ENCODE assay signal across 16 cellular contexts in the genomic region with DNA sequence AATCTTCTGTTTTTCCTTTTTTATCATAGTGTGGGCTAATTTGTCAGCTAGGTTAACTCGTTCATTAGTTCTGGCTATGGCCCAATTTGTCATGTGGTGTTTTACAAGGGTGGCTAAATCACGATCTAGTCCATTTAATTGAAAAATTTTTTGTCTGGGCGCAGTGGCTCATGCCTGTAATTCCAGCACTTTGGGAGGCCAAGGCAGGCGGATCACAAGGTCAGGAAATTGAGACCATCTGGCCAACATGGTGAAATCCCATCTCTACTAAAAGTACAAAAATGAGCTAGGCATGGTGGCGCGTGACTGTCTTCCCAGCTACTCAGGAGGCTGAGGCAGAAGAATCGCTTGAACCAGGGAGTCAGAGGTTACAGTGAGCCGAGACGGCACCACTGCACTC. TPM values are rescaled to one million over a fixed set of nuclear protein-coding genes. Genes with fewer than 3 reads are reported as not detected.
DNase-seq lines count a peak whose midpoint lies in the region; TF ChIP-seq lines count a peak whose summit lies in the region.
"Not testable (repeated sequence)": the region's sequence is repeated elsewhere in the genome, so short reads cannot be mapped to it uniquely, and the experiment has no call there.
"Had no signal": no experiment of that assay in that cellular context is flagged by ENCODE, and none has a peak within 500 bp of the region (broad histone marks: within the 10 kb centered on the region; RNA-seq: fewer than 3 reads in every experiment).

No MANE protein-coding gene starts in this region.

- CTCF ChIA-PET in BJ (lab: Yijun Ruan, JAX), result interaction anchor here (0.9 to 3.4 kb wide), 10 partner anchors 8 to 157 kb away, joined by 3 to 17 read pairs (median 6); partner anchors contain the start of genes FMO1 and FMO4

- POLR2A ChIA-PET in BJ (lab: Charles Lee), result interaction anchor here (0.6 to 2.1 kb wide), 9 partner anchors 18 to 206 kb away, joined by 3 to 11 read pairs (median 4); partner anchors contain the start of gene FMO4

- not testable (repeated sequence) for H3K9me3 ChIP-seq in vagina

- TF ChIP-seq POLR2A in vagina (IDR thresholded peaks at IDR 0.05), result not testable (repeated sequence)

- not testable (repeated sequence) for H3K4me1 ChIP-seq in vagina

- intact Hi-C loops in vagina (cut with DNase I), result not testable (repeated sequence)

- H3K36me3 ChIP-seq in BJ (ENCODE audit: control insufficient read depth, insufficient read depth, low read length); vagina: not testable (repeated sequence)

- not testable (repeated sequence) for H3K27me3 ChIP-seq in BJ (ENCODE audit: control insufficient read depth, insufficient read depth, low read length); vagina

- H3K4me3 ChIP-seq in BJ (ENCODE audit: low read depth, low read length); foreskin fibroblast (ENCODE audit: low read depth in 1 of 2, low read length in 2 of 2); vagina: not testable (repeated sequence)

- TF ChIP-seq CTCF in BJ (IDR thresholded peaks at IDR 0.05; ENCODE audit: insufficient read depth, low read depth, low read length); foreskin fibroblast (IDR thresholded peaks at IDR 0.05; ENCODE audit: low read depth, low read length); vagina (IDR thresholded peaks at IDR 0.05): not testable (repeated sequence)

- peak; percentile 95 for DNase-seq in BJ (ENCODE audit: low read depth)
- peak; percentile 66 for DNase-seq in GM04504 (ENCODE audit: low read depth)
- DNase-seq in RPMI7951 (ENCODE audit: low read depth), result peak; percentile 58
- DNase-seq in cerebellar cortex (ENCODE audit: low spot score), result peak; percentile 66
- peak; percentile 63 for DNase-seq in fibroblast of gingiva (ENCODE audit: low read depth)
- peak; percentile 68 to 89 for DNase-seq in foreskin fibroblast
- DNase-seq in renal cortical epithelial cell (ENCODE audit: low read depth), result peak; percentile 37
- DNase-seq in vagina (ENCODE audit: extremely low spot score in 2 of 2), result peak in 1 of 2 donors; percentile 77

- peak overlapping the region; percentile 46 for H3K27ac ChIP-seq in vagina

RNA-seq across cellular contexts. Expression of gene FMO4, which starts 18.6 kb away (rescaled TPM):
- 4.2 and 7.5 TPM in 2 replicates for polyA plus RNA-seq in BJ (2011; rRNA removed)
- 1.2 and 2.4 TPM in 2 replicates for polyA minus RNA-seq in BJ (2011; rRNA and poly(A)+ RNA removed)
- total RNA-seq in RPMI7951 (2014; rRNA removed; shearing (Covaris generic)), result 3.1 and 10.8 TPM in 2 replicates
- total RNA-seq in renal cortical epithelial cell (3.5 and 6.0 TPM in 2 replicates), vagina (0.98 TPM)

RNA-seq across cellular contexts. Expression of gene FMO1, which starts 47.1 kb away (rescaled TPM):
- 0.91 and 2.0 TPM in 2 replicates for polyA plus RNA-seq in BJ (2011; rRNA removed)
- polyA minus RNA-seq in BJ (2011; rRNA and poly(A)+ RNA removed), result 0.28 and 0.77 TPM in 2 replicates
- total RNA-seq in RPMI7951 (2014; rRNA removed; shearing (Covaris generic)), result 0.10 and 0.12 TPM in 2 replicates
- total RNA-seq in renal cortical epithelial cell (0.45 and 0.87 TPM in 2 replicates), vagina (6.4 TPM)
- total RNA-seq: B cell; CD4-positive, alpha-beta memory T cell; GM12878; H9; HT1080 had no signal
- polyA plus RNA-seq: A549; AG04450; CD4-positive, alpha-beta memory T cell; GM12878; IgD-negative memory B cell had no signal
